1 cellular context compared by ENCODE assay signal in genomic region chr14:55411426-55412389, GRCh38.
A peak's percentile ranks its signal among the peaks of the same experiment; 100 is the strongest.
TF ChIP-seq lines count a peak whose summit lies in the region.

Gene ATG14 (minus strand): TSS chr14:55411830. CDS start chr14:55411822, 8 bp downstream.

TF ChIP-seq in K562, 482 proteins besides CTCF, POLR2A, EP300 and RAD21 (continued from another document and continues in another):
- peak; percentile 99 for TF ChIP-seq PHF20 (IDR thresholded peaks at IDR 0.05; ENCODE audit: partially characterized antibody)
- TF ChIP-seq XRCC4 (IDR thresholded peaks at IDR 0.05; ENCODE audit: extremely low read depth, insufficient read depth, insufficient read length) = no peak
- TF ChIP-seq, protein P1, sequence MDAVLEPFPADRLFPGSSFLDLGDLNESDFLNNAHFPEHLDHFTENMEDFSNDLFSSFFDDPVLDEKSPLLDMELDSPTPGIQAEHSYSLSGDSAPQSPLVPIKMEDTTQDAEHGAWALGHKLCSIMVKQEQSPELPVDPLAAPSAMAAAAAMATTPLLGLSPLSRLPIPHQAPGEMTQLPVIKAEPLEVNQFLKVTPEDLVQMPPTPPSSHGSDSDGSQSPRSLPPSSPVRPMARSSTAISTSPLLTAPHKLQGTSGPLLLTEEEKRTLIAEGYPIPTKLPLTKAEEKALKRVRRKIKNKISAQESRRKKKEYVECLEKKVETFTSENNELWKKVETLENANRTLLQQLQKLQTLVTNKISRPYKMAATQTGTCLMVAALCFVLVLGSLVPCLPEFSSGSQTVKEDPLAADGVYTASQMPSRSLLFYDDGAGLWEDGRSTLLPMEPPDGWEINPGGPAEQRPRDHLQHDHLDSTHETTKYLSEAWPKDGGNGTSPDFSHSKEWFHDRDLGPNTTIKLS (IDR thresholded peaks at IDR 0.05; ENCODE audit: borderline replicate concordance, low read depth) = no peak
- TF ChIP-seq CHCHD3 (CRISPR knock-in tag; IDR thresholded peaks at IDR 0.05) = no peak
- TF ChIP-seq MXI1 (IDR thresholded peaks at IDR 0.05; ENCODE audit: low read depth, low read length) = peak; percentile 19; the same call in 1 of the 2 replicates
- no peak for TF ChIP-seq ZSCAN32 (CRISPR knock-in tag; IDR thresholded peaks at IDR 0.05)
- no peak for TF ChIP-seq NBN (IDR thresholded peaks at IDR 0.05; ENCODE audit: low read depth)
- peak; percentile 75 for TF ChIP-seq ZFP36 (IDR thresholded peaks at IDR 0.05; ENCODE audit: low read depth, low read length, partially characterized antibody)
- TF ChIP-seq CREM (IDR thresholded peaks at IDR 0.05; ENCODE audit: low read depth) = peak; percentile 55
- no peak for TF ChIP-seq ZC3H11A (IDR thresholded peaks at IDR 0.05; ENCODE audit: low read depth, low read length)
- TF ChIP-seq, protein P2, sequence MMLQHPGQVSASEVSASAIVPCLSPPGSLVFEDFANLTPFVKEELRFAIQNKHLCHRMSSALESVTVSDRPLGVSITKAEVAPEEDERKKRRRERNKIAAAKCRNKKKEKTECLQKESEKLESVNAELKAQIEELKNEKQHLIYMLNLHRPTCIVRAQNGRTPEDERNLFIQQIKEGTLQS (IDR thresholded peaks at IDR 0.05) = no peak
- TF ChIP-seq, protein P2 (CRISPR knock-in tag; conservative IDR thresholded peaks at IDR 0.05) = no peak
- TF ChIP-seq NEUROD1 (IDR thresholded peaks at IDR 0.05; ENCODE audit: borderline replicate concordance, low read depth, low read length, partially characterized antibody) = no peak
- peak; percentile 51; the same call in 1 of the 2 replicates for TF ChIP-seq IRF1 (CRISPR knock-in tag; IDR thresholded peaks at IDR 0.05; ENCODE audit: borderline replicate concordance)
- TF ChIP-seq, protein P3, sequence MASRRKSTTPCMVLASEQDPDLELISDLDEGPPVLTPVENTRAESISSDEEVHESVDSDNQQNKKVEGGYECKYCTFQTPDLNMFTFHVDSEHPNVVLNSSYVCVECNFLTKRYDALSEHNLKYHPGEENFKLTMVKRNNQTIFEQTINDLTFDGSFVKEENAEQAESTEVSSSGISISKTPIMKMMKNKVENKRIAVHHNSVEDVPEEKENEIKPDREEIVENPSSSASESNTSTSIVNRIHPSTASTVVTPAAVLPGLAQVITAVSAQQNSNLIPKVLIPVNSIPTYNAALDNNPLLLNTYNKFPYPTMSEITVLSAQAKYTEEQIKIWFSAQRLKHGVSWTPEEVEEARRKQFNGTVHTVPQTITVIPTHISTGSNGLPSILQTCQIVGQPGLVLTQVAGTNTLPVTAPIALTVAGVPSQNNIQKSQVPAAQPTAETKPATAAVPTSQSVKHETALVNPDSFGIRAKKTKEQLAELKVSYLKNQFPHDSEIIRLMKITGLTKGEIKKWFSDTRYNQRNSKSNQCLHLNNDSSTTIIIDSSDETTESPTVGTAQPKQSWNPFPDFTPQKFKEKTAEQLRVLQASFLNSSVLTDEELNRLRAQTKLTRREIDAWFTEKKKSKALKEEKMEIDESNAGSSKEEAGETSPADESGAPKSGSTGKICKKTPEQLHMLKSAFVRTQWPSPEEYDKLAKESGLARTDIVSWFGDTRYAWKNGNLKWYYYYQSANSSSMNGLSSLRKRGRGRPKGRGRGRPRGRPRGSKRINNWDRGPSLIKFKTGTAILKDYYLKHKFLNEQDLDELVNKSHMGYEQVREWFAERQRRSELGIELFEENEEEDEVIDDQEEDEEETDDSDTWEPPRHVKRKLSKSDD (conservative IDR thresholded peaks at IDR 0.05; ENCODE audit: low read length) = no peak
- 0 out of 2 replicates have a peak, but pooled peaks have one; percentile 73 for TF ChIP-seq FOXP1 (CRISPR knock-in tag; IDR thresholded peaks at IDR 0.05)
- TF ChIP-seq ZNF561 (CRISPR knock-in tag; conservative IDR thresholded peaks at IDR 0.05) = no peak
- TF ChIP-seq SNRNP70 (optimal IDR thresholded peaks at IDR 0.05; ENCODE audit: low read depth, low read length) = no peak
- no peak for TF ChIP-seq HNRNPH1 (optimal IDR thresholded peaks at IDR 0.05; ENCODE audit: low read depth, low read length)
- no peak for TF ChIP-seq NELFE (IDR thresholded peaks at IDR 0.05; ENCODE audit: insufficient read depth, insufficient read length)
- peak; percentile 26; the same call in 1 of the 2 replicates for TF ChIP-seq HDAC2 (IDR thresholded peaks at IDR 0.05)
- TF ChIP-seq PTTG1 (tag; IDR thresholded peaks at IDR 0.05; ENCODE audit: low read depth) = no peak
- peak; percentile 64 for TF ChIP-seq GABPA (tag; conservative IDR thresholded peaks at IDR 0.05; ENCODE audit: low read depth)
- no peak for TF ChIP-seq HIVEP1 (CRISPR knock-in tag; IDR thresholded peaks at IDR 0.05)
- no peak for TF ChIP-seq ELK1 (CRISPR knock-in tag; IDR thresholded peaks at IDR 0.05)
- TF ChIP-seq NR2C2 (CRISPR knock-in tag; IDR thresholded peaks at IDR 0.05) = no peak
- peak; percentile 35 for TF ChIP-seq NR2C2 (tag; IDR thresholded peaks at IDR 0.05)
- no peak for TF ChIP-seq ZEB2 (IDR thresholded peaks at IDR 0.05)
- TF ChIP-seq SIN3A (IDR thresholded peaks at IDR 0.05; ENCODE audit: borderline replicate concordance in 2 of 2, control insufficient read depth in 1 of 2, low read depth in 2 of 2, low read length in 2 of 2) = peak; percentile 71 to 97; a peak in 3 of 4 replicates
- TF ChIP-seq TAF15 (IDR thresholded peaks at IDR 0.05; ENCODE audit: low read depth, low read length) = no peak
- no peak for TF ChIP-seq SMARCB1 (IDR thresholded peaks at IDR 0.05; ENCODE audit: insufficient read length, low read depth)
- TF ChIP-seq, protein P4, sequence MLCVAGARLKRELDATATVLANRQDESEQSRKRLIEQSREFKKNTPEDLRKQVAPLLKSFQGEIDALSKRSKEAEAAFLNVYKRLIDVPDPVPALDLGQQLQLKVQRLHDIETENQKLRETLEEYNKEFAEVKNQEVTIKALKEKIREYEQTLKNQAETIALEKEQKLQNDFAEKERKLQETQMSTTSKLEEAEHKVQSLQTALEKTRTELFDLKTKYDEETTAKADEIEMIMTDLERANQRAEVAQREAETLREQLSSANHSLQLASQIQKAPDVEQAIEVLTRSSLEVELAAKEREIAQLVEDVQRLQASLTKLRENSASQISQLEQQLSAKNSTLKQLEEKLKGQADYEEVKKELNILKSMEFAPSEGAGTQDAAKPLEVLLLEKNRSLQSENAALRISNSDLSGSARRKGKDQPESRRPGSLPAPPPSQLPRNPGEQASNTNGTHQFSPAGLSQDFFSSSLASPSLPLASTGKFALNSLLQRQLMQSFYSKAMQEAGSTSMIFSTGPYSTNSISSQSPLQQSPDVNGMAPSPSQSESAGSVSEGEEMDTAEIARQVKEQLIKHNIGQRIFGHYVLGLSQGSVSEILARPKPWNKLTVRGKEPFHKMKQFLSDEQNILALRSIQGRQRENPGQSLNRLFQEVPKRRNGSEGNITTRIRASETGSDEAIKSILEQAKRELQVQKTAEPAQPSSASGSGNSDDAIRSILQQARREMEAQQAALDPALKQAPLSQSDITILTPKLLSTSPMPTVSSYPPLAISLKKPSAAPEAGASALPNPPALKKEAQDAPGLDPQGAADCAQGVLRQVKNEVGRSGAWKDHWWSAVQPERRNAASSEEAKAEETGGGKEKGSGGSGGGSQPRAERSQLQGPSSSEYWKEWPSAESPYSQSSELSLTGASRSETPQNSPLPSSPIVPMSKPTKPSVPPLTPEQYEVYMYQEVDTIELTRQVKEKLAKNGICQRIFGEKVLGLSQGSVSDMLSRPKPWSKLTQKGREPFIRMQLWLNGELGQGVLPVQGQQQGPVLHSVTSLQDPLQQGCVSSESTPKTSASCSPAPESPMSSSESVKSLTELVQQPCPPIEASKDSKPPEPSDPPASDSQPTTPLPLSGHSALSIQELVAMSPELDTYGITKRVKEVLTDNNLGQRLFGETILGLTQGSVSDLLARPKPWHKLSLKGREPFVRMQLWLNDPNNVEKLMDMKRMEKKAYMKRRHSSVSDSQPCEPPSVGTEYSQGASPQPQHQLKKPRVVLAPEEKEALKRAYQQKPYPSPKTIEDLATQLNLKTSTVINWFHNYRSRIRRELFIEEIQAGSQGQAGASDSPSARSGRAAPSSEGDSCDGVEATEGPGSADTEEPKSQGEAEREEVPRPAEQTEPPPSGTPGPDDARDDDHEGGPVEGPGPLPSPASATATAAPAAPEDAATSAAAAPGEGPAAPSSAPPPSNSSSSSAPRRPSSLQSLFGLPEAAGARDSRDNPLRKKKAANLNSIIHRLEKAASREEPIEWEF (CRISPR knock-in tag; IDR thresholded peaks at IDR 0.05) = no peak
- TF ChIP-seq FOXK2 (conservative IDR thresholded peaks at IDR 0.05 in 1 of 2, IDR thresholded peaks at IDR 0.05 in 1 of 2; ENCODE audit: low read depth in 2 of 2) = peak; percentile 82 to 88
- no peak for TF ChIP-seq ZNF589 (CRISPR knock-in tag; IDR thresholded peaks at IDR 0.05; ENCODE audit: low read depth)
- no peak for TF ChIP-seq ETS2 (tag; IDR thresholded peaks at IDR 0.05; ENCODE audit: borderline replicate concordance, poor library complexity, severe bottlenecking)
- 0 out of 4 replicates have a peak, but pooled peaks of 1 of the 2 experiments have one; percentile 30 for TF ChIP-seq TEAD1 (CRISPR knock-in tag; IDR thresholded peaks at IDR 0.05)
- no peak for TF ChIP-seq ASH1L (IDR thresholded peaks at IDR 0.05; ENCODE audit: borderline replicate concordance, low read depth, partially characterized antibody)
- TF ChIP-seq FOXO4 (CRISPR knock-in tag; IDR thresholded peaks at IDR 0.05) = no peak
- TF ChIP-seq ZFP91 (CRISPR knock-in tag; IDR thresholded peaks at IDR 0.05) = no peak
- peak; percentile 30; the same call in 1 of the 2 replicates for TF ChIP-seq NFIC (IDR thresholded peaks at IDR 0.05)
- no peak for TF ChIP-seq KLF16 (IDR thresholded peaks at IDR 0.05)
- TF ChIP-seq PCBP1 (IDR thresholded peaks at IDR 0.05; ENCODE audit: low read depth, low read length, poor library complexity, severe bottlenecking) = peak; percentile 58
- no peak for TF ChIP-seq ZNF717 (CRISPR knock-in tag; IDR thresholded peaks at IDR 0.05)
- peak; percentile 89 for TF ChIP-seq BCOR (IDR thresholded peaks at IDR 0.05)
- TF ChIP-seq POLR2H (tag; IDR thresholded peaks at IDR 0.05; ENCODE audit: low read depth) = peak; percentile 64
